Comparison of ENCODE assay signal across 8 cellular contexts in the genomic region with DNA sequence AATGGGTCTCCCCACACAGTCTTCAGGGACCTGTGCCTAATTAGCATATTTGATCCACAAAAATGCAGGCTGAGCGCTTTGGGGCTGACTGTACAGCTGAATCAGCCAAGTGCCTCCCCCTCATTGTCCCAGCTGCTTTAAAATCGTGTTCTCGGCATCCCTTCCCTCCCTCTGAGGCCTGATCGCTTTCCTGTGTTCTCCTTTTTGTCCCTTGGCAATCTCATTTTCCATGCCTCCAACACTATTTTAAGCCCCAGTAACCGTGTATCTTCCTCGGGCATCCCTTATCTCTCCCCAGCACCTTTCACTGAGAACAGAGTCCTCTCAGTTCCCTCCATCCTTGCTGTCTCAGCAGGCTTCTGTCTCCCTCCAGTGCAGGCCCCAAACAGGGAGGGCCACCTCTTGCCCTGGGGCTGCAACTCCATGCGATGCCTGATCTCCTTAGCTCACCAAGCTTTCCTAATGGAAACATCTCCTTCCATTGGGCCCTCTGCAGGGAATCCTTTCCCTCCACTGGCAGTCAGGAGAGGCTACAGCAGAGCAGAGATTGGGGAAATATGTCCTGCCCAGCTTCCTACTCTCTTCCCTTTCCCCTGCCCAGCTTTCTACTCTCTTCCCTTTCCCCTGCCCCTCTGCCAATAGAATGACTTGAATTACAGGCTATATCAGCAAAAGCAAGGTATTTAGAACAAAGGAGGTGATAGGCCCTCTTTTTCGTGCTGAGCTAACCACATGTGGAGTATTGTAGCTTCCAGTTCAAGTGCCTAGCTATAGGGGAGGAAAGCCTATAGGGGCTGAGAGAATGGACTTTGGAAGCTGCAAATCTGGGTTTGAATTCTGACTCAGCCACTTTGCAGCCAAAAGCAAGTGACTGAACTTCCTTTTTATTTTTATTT. TPM values are rescaled to one million over a fixed set of nuclear protein-coding genes. Genes with fewer than 3 reads are reported as not detected.
DNase-seq lines count a peak whose midpoint lies in the region; ATAC-seq, FAIRE-seq and TF ChIP-seq lines count a peak whose summit lies in the region.

No MANE protein-coding gene starts in this region.

- CTCF ChIA-PET in PC-9 (lab: Charles Lee), result interaction anchor here (1.0 kb wide), 1 partner anchor 14 kb away, joined by 3 read pairs; a partner anchor contains a TSS
- CTCF ChIA-PET in endothelial cell of umbilical vein (lab: Charles Lee), result interaction anchor here (0.7 to 1.9 kb wide), 4 partner anchors 18 to 224 kb away, joined by 3 to 9 read pairs (median 4); no protein-coding TSS in a partner anchor
- CTCF ChIA-PET in activated naive CD4-positive, alpha-beta T cell treated with anti-CD3 and anti-CD28 coated beads for 36 hours (lab: Charles Lee), result interaction anchor here (1.4 kb wide), 1 partner anchor 225 kb away, joined by 3 read pairs; no protein-coding TSS in a partner anchor

- FAIRE-seq in endothelial cell of umbilical vein (lab: Jason Lieb, UNC), result peak; percentile 57

- DNase-seq in A172 (ENCODE audit: low spot score) (peak; percentile 72), PC-9 (peak; percentile 48 to 80), endothelial cell of umbilical vein (ENCODE audit: low read depth, low spot score) (no peak), DMS153 (lab: John Stamatoyannopoulos, UW) (no peak), coronary artery (ENCODE audit: low spot score) (no peak), left lobe of liver (ENCODE audit: low spot score) (no peak)
- no peak for DNase-seq in activated naive CD4-positive, alpha-beta T cell treated with anti-CD3 and anti-CD28 coated beads for 36 hours

- no peak overlapping the region for H3K27ac Mint-ChIP-seq in activated naive CD4-positive, alpha-beta T cell treated with anti-CD3 and anti-CD28 coated beads for 36 hours

- H3K27ac ChIP-seq in PC-9 (peak overlapping the region; percentile 66), endothelial cell of umbilical vein (ENCODE audit: insufficient read depth, low read depth, low read length) (no peak overlapping the region), muscle layer of colon (ENCODE audit: low read depth, low read length) (peak overlapping the region; percentile 34), coronary artery (peak overlapping the region in 1 of 2 donors; percentile 59)

- no peaks in the 10 kb centered on the region for H3K9me1 ChIP-seq in endothelial cell of umbilical vein (replicated peaks; ENCODE audit: control insufficient read depth, extremely low read depth, insufficient read depth, low read length)

- no peak for ATAC-seq in left lobe of liver

- peak overlapping the region; percentile 6; the same call in 1 of the 2 replicates for H3K4me3 ChIP-seq in PC-9
- no peak overlapping the region for H3K4me3 ChIP-seq in endothelial cell of umbilical vein (replicated peaks in 1 of 3; ENCODE audit: insufficient read depth in 1 of 3, low read depth in 1 of 3, low read length in 3 of 3)
- H3K4me3 ChIP-seq in muscle layer of colon (ENCODE audit: low read depth in 1 of 2, low read length in 2 of 2), result no peak overlapping the region
- H3K4me3 ChIP-seq in coronary artery, result no peak overlapping the region

- H3K9ac ChIP-seq in endothelial cell of umbilical vein (replicated peaks; ENCODE audit: extremely low read depth, insufficient read depth, low read length), result no peak overlapping the region
- no peak overlapping the region for H3K9ac ChIP-seq in muscle layer of colon (ENCODE audit: low read length)

- H3K27me3 ChIP-seq in PC-9 (ENCODE audit: insufficient read depth, low read depth) (no peaks in the 10 kb centered on the region), endothelial cell of umbilical vein (ENCODE audit: control insufficient read depth in 2 of 2, insufficient read depth in 2 of 2, low read length in 2 of 2) (no peaks in the 10 kb centered on the region), muscle layer of colon (ENCODE audit: control insufficient read depth in 1 of 2, insufficient read depth in 2 of 2, low read length in 2 of 2) (no peaks in the 10 kb centered on the region)

- H3K4me1 ChIP-seq in PC-9 (replicated peaks; ENCODE audit: insufficient read depth), result peaks cover 60% of the 10 kb centered on the region
- peaks cover 14% of the 10 kb centered on the region for H3K4me1 ChIP-seq in endothelial cell of umbilical vein (ENCODE audit: control insufficient read depth, extremely low read depth, insufficient read depth, low read length)
- peaks cover 16% of the 10 kb centered on the region for H3K4me1 ChIP-seq in muscle layer of colon (ENCODE audit: insufficient read depth, low read length)

- no peak overlapping the region for H3K4me3 Mint-ChIP-seq in activated naive CD4-positive, alpha-beta T cell treated with anti-CD3 and anti-CD28 coated beads for 36 hours

- H3K36me3 ChIP-seq in PC-9 (ENCODE audit: low read depth) (no peaks in the 10 kb centered on the region), endothelial cell of umbilical vein (ENCODE audit: control insufficient read depth in 2 of 2, extremely low read depth in 1 of 2, insufficient read depth in 2 of 2, low read length in 2 of 2) (no peaks in the 10 kb centered on the region), muscle layer of colon (ENCODE audit: insufficient read depth, low read length) (no peaks in the 10 kb centered on the region)

- H3K36me3 Mint-ChIP-seq in activated naive CD4-positive, alpha-beta T cell treated with anti-CD3 and anti-CD28 coated beads for 36 hours (ENCODE audit: low read depth), result no peaks in the 10 kb centered on the region

- TF ChIP-seq CTCF in PC-9 (conservative IDR thresholded peaks at IDR 0.05) (no peak), endothelial cell of umbilical vein (IDR thresholded peaks at IDR 0.05; ENCODE audit: extremely low read depth in 1 of 2, insufficient read depth in 1 of 2, low read depth in 1 of 2, low read length in 2 of 2) (no peak), coronary artery (IDR thresholded peaks at IDR 0.05) (no peak)

- H3F3A ChIP-seq in PC-9 (ENCODE audit: insufficient read depth, low read depth), result peaks cover 33% of the 10 kb centered on the region

- no TSS peak for BruUV-seq in PC-9 (replicated peaks; lab: Mats Ljungman, UMichigan)
- no TSS peak for BruUV-seq in endothelial cell of umbilical vein (replicated peaks; lab: Mats Ljungman, UMichigan)

- dilution Hi-C loops in endothelial cell of umbilical vein (cut with MboI; ENCODE audit: extremely low pct_ligation_motif_present, low sequenced_read_pairs), result no loop called here

- intact Hi-C loops in PC-9 (cut with micrococcal nuclease; ENCODE audit: unreplicated experiment) (loop anchor here (5.0 kb wide), 1 partner anchor 41 kb away; no protein-coding TSS in a partner anchor), endothelial cell of umbilical vein (cut with micrococcal nuclease) (no loop called here)
- intact Hi-C loops in activated naive CD4-positive, alpha-beta T cell treated with anti-CD3 and anti-CD28 coated beads for 36 hours (cut with micrococcal nuclease), result no loop called here

- H4K20me1 ChIP-seq in PC-9 (ENCODE audit: insufficient read depth), result no peaks in the 10 kb centered on the region
- no peaks in the 10 kb centered on the region for H4K20me1 ChIP-seq in endothelial cell of umbilical vein (replicated peaks; ENCODE audit: control insufficient read depth, extremely low read depth, insufficient read depth, low read length)

- H3K9me3 ChIP-seq in PC-9 (ENCODE audit: insufficient read depth, low read depth), result no peaks in the 10 kb centered on the region
- H3K9me3 ChIP-seq in endothelial cell of umbilical vein (replicated peaks; ENCODE audit: control insufficient read depth, insufficient read depth, low read length), result no peaks in the 10 kb centered on the region
- H3K9me3 ChIP-seq in muscle layer of colon (ENCODE audit: low read length), result no peaks in the 10 kb centered on the region

- H3K27me3 Mint-ChIP-seq in activated naive CD4-positive, alpha-beta T cell treated with anti-CD3 and anti-CD28 coated beads for 36 hours (ENCODE audit: low read depth), result no peaks in the 10 kb centered on the region

- no peaks in the 10 kb centered on the region for H3K4me1 Mint-ChIP-seq in activated naive CD4-positive, alpha-beta T cell treated with anti-CD3 and anti-CD28 coated beads for 36 hours (ENCODE audit: low read depth)

- no peaks in the 10 kb centered on the region for H3K9me2 ChIP-seq in PC-9 (ENCODE audit: insufficient read depth)

- H2AFZ ChIP-seq in PC-9 (no peak overlapping the region), endothelial cell of umbilical vein (ENCODE audit: low read depth, low read length) (peak overlapping the region; percentile 56)

- no peak for TF ChIP-seq POLR2A in endothelial cell of umbilical vein (IDR thresholded peaks at IDR 0.05; ENCODE audit: low read depth, low read length)

- POLR2A ChIA-PET in PC-9 (lab: Charles Lee; ENCODE audit: unreplicated experiment), result interaction anchor here (0.5 to 0.7 kb wide), 3 partner anchors 40 to 102 kb away, joined by 3 to 9 read pairs (median 7); a partner anchor contains a TSS
- POLR2A ChIA-PET in endothelial cell of umbilical vein (lab: Charles Lee), result interaction anchor here (0.5 kb wide), 1 partner anchor 1448 kb away, joined by 4 read pairs; no protein-coding TSS in a partner anchor

- H3K79me2 ChIP-seq in PC-9 (ENCODE audit: low read depth) (no peaks in the 10 kb centered on the region), endothelial cell of umbilical vein (ENCODE audit: control insufficient read depth, insufficient read depth, low read length) (no peaks in the 10 kb centered on the region)

- H3K9me3 Mint-ChIP-seq in activated naive CD4-positive, alpha-beta T cell treated with anti-CD3 and anti-CD28 coated beads for 36 hours, result no peaks in the 10 kb centered on the region

- H3K4me2 ChIP-seq in PC-9 (peak overlapping the region; percentile 74), endothelial cell of umbilical vein (ENCODE audit: insufficient read depth, low read length) (no peak overlapping the region)

RNA-seq across cellular contexts. Expression of a gene that starts 13.9 kb away (rescaled TPM):
- 63.4 and 63.8 TPM in 2 replicates for total RNA-seq in A172 (2014; rRNA removed; shearing (Covaris generic))
- total RNA-seq in PC-9 (2021), result 85.4 and 103 TPM in 2 replicates
- 94.0 and 96.6 TPM in 2 replicates for total RNA-seq in endothelial cell of umbilical vein
- 196 and 215 TPM in 2 replicates for polyA plus RNA-seq in endothelial cell of umbilical vein
- polyA plus RNA-seq in endothelial cell of umbilical vein (2011; cell fraction: cytosol; rRNA removed), result 228 and 254 TPM in 2 replicates
- 52.5 and 57.9 TPM in 2 replicates for polyA plus RNA-seq in endothelial cell of umbilical vein (2011; cell fraction: nucleus; rRNA removed)
- 132 and 140 TPM in 2 replicates for polyA plus RNA-seq in endothelial cell of umbilical vein (2012)
- 53.0 and 69.3 TPM in 2 replicates for polyA minus RNA-seq in endothelial cell of umbilical vein
- 48.4 TPM for polyA minus RNA-seq in endothelial cell of umbilical vein (2011; cell fraction: cytosol; rRNA and poly(A)+ RNA removed)
- 17.4 and 23.7 TPM in 2 replicates for polyA minus RNA-seq in endothelial cell of umbilical vein (2011; cell fraction: nucleus; rRNA and poly(A)+ RNA removed)
- 65.5 TPM for total RNA-seq in left lobe of liver
- total RNA-seq in activated naive CD4-positive, alpha-beta T cell treated with anti-CD3 and anti-CD28 coated beads for 36 hours, result 100 to 1,000 TPM; 106 to 108 TPM

RNA-seq across cellular contexts. Expression of a gene that starts 14.2 kb away (rescaled TPM):
- 12.0 and 22.0 TPM in 2 replicates for total RNA-seq in A172 (2014; rRNA removed; shearing (Covaris generic))
- total RNA-seq in PC-9 (2021), result 14.2 and 15.5 TPM in 2 replicates
- 23.1 and 24.9 TPM in 2 replicates for total RNA-seq in endothelial cell of umbilical vein
- polyA plus RNA-seq in endothelial cell of umbilical vein, result 43.6 and 54.8 TPM in 2 replicates
- polyA plus RNA-seq in endothelial cell of umbilical vein (2011; cell fraction: cytosol; rRNA removed), result 28.0 and 32.4 TPM in 2 replicates
- 12.6 and 14.8 TPM in 2 replicates for polyA plus RNA-seq in endothelial cell of umbilical vein (2011; cell fraction: nucleus; rRNA removed)
- 18.2 and 23.2 TPM in 2 replicates for polyA plus RNA-seq in endothelial cell of umbilical vein (2012)
- polyA minus RNA-seq in endothelial cell of umbilical vein, result 6.7 and 7.3 TPM in 2 replicates
- polyA minus RNA-seq in endothelial cell of umbilical vein (2011; cell fraction: cytosol; rRNA and poly(A)+ RNA removed), result 1.6 TPM
- polyA minus RNA-seq in endothelial cell of umbilical vein (2011; cell fraction: nucleus; rRNA and poly(A)+ RNA removed), result 2.7 and 3.0 TPM in 2 replicates
- 11.1 TPM for total RNA-seq in left lobe of liver
- total RNA-seq in activated naive CD4-positive, alpha-beta T cell treated with anti-CD3 and anti-CD28 coated beads for 36 hours, result 10 to 100 TPM; 14.3 to 15.3 TPM

RNA-seq across cellular contexts. Expression of a gene that starts 57.0 kb away (rescaled TPM):
- 15.4 and 16.7 TPM in 2 replicates for total RNA-seq in A172 (2014; rRNA removed; shearing (Covaris generic))
- total RNA-seq in PC-9 (2021), result 39.9 and 43.3 TPM in 2 replicates
- total RNA-seq in endothelial cell of umbilical vein, result 60.4 and 60.7 TPM in 2 replicates
- polyA plus RNA-seq in endothelial cell of umbilical vein, result 43.6 and 51.8 TPM in 2 replicates
- 40.6 and 45.1 TPM in 2 replicates for polyA plus RNA-seq in endothelial cell of umbilical vein (2011; cell fraction: cytosol; rRNA removed)
- 78.3 and 83.7 TPM in 2 replicates for polyA plus RNA-seq in endothelial cell of umbilical vein (2011; cell fraction: nucleus; rRNA removed)
- 47.4 and 50.7 TPM in 2 replicates for polyA plus RNA-seq in endothelial cell of umbilical vein (2012)
- 69.9 and 72.5 TPM in 2 replicates for polyA minus RNA-seq in endothelial cell of umbilical vein
- 17.8 TPM for polyA minus RNA-seq in endothelial cell of umbilical vein (2011; cell fraction: cytosol; rRNA and poly(A)+ RNA removed)
- polyA minus RNA-seq in endothelial cell of umbilical vein (2011; cell fraction: nucleus; rRNA and poly(A)+ RNA removed), result 59.7 and 72.2 TPM in 2 replicates
- total RNA-seq in left lobe of liver, result 46.9 TPM
- 10 to 100 TPM; 57.6 to 60.4 TPM for total RNA-seq in activated naive CD4-positive, alpha-beta T cell treated with anti-CD3 and anti-CD28 coated beads for 36 hours

Comparison
In these comparisons a context has a peak if more than half of its experiments do, and no peak if none do; other contexts are left out.
1. DNase-seq: peak in A172 (single experiment) and PC-9 (2 of 2); none in endothelial cell of umbilical vein (single experiment), DMS153 (single experiment), coronary artery (single experiment), left lobe of liver (single experiment) and activated naive CD4-positive, alpha-beta T cell treated with anti-CD3 and anti-CD28 coated beads for 36 hours (single experiment).